In genomic region chr9:8940650-8941049, GRCh38 we compare ENCODE assay signal across 35 cellular contexts.
"Had no signal": no experiment of that assay in that cellular context is flagged by ENCODE, and none has a peak within 500 bp of the region (broad histone marks: within the 10 kb centered on the region; RNA-seq: fewer than 3 reads in every experiment).

No MANE protein-coding gene starts in this region.

- H3K36me3 ChIP-seq: MG63 had no signal

- H3K27me3 ChIP-seq: MG63 had no signal

- H3K4me3 ChIP-seq: MG63 had no signal

- H3K9ac ChIP-seq: KMS-11 had no signal

- H3K4me2 ChIP-seq: KMS-11 had no signal

- H3K9me3 ChIP-seq: MG63 had no signal

- H3K27ac ChIP-seq: KMS-11 had no signal

- DNase-seq: Karpas-422, Kasumi-1, MG63, MM.1S, MV-4-11, NCI-H1048, NCI-H1092, NCI-H1092 treated with DMSO at 0.1 percent for 48 hours, NCI-H1105, NCI-H1105 treated with DMSO at 0.1 percent for 48 hours, NCI-H1417, NCI-H1417 treated with DMSO at 0.1 percent for 48 hours, NCI-H1436, NCI-H1436 treated with DMSO at 0.1 percent for 48 hours, NCI-H146, NCI-H1694, NCI-H1694 treated with DMSO at 0.1 percent for 48 hours, NCI-H187, NCI-H187 treated with DMSO at 0.1 percent for 48 hours, NCI-H1930, NCI-H2029, NCI-H2029 treated with DMSO at 0.1 percent for 48 hours, NCI-H2081, NCI-H2081 treated with DMSO at 0.1 percent for 48 hours, NCI-H2107, NCI-H2171, NCI-H2171 treated with DMSO at 0.1 percent for 48 hours, NCI-H2227 treated with DMSO at 0.1 percent for 48 hours, NCI-H226, NCI-H345, NCI-H446, NCI-H446 treated with DMSO at 0.1 percent for 48 hours, NCI-H510A, NCI-H510A treated with DMSO at 0.1 percent for 48 hours had no signal
